1 cellular context compared by ENCODE assay signal in the genomic region with DNA sequence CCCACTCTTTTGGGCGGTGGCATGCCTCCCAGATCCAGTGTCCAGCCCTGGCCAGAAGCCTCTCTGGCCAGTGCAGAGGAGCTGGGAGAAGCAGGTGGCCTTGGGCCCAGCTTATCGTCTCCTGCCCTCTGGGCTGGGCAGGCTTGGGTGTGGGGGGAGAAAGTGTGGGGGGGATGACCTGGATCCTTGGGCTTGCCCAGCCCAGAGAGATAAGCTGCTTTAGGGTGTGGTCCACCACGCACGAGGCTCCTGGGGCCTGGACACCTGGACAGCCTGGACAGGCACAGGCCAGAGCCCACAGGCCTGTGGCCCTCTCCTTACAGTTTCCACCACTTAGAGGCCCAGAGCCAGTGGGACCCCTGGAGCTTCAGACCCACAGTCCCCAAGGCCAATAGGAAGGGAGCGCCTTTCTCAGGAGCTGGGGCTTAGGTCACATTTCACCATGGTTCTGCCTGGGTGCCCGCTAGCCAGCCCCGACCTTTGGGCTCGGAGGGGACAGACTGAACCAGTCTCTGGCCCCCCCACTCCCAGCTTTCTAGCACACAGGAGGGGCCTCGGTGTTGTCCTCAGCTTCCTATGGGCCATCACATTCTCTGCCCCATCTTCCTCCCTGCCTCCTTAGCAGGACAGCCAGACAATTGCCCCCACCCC.
TF ChIP-seq lines count a peak whose summit lies in the region.

No MANE protein-coding gene starts in this region.

TF ChIP-seq in K562, 482 proteins besides CTCF, POLR2A, EP300 and RAD21 (continued from another document and continues in another):
- TF ChIP-seq, protein P1, sequence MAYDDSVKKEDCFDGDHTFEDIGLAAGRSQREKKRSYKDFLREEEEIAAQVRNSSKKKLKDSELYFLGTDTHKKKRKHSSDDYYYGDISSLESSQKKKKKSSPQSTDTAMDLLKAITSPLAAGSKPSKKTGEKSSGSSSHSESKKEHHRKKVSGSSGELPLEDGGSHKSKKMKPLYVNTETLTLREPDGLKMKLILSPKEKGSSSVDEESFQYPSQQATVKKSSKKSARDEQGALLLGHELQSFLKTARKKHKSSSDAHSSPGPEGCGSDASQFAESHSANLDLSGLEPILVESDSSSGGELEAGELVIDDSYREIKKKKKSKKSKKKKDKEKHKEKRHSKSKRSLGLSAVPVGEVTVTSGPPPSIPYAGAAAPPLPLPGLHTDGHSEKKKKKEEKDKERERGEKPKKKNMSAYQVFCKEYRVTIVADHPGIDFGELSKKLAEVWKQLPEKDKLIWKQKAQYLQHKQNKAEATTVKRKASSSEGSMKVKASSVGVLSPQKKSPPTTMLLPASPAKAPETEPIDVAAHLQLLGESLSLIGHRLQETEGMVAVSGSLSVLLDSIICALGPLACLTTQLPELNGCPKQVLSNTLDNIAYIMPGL (CRISPR knock-in tag; IDR thresholded peaks at IDR 0.05): no peak
- peak; percentile 70 for TF ChIP-seq BCOR (IDR thresholded peaks at IDR 0.05)
- TF ChIP-seq CEBPG (CRISPR knock-in tag; IDR thresholded peaks at IDR 0.05): no peak
- TF ChIP-seq CEBPG (tag; conservative IDR thresholded peaks at IDR 0.05 in 1 of 2, IDR thresholded peaks at IDR 0.05 in 1 of 2): no peak
- TF ChIP-seq, protein P2, sequence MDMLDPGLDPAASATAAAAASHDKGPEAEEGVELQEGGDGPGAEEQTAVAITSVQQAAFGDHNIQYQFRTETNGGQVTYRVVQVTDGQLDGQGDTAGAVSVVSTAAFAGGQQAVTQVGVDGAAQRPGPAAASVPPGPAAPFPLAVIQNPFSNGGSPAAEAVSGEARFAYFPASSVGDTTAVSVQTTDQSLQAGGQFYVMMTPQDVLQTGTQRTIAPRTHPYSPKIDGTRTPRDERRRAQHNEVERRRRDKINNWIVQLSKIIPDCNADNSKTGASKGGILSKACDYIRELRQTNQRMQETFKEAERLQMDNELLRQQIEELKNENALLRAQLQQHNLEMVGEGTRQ (CRISPR knock-in tag; IDR thresholded peaks at IDR 0.05): no peak
- no peak for TF ChIP-seq GATAD2B (IDR thresholded peaks at IDR 0.05; ENCODE audit: borderline replicate concordance)
- TF ChIP-seq ZNF239 (CRISPR knock-in tag; IDR thresholded peaks at IDR 0.05): no peak
- TF ChIP-seq SIRT6 (IDR thresholded peaks at IDR 0.05; ENCODE audit: low read depth, low read length): no peak
- no peak for TF ChIP-seq ZNF224 (CRISPR knock-in tag; IDR thresholded peaks at IDR 0.05)
- no peak for TF ChIP-seq ZNF212 (CRISPR knock-in tag; IDR thresholded peaks at IDR 0.05)
- TF ChIP-seq SMAD4 (CRISPR knock-in tag; conservative IDR thresholded peaks at IDR 0.05): peak; percentile 43; the same call in 1 of the 2 replicates
- TF ChIP-seq PRPF4 (IDR thresholded peaks at IDR 0.05; ENCODE audit: insufficient read depth, low read depth, low read length, poor library complexity, severe bottlenecking): no peak
- no peak for TF ChIP-seq MEF2D (tag; conservative IDR thresholded peaks at IDR 0.05; ENCODE audit: low read depth)
- no peak for TF ChIP-seq SAFB (IDR thresholded peaks at IDR 0.05; ENCODE audit: borderline replicate concordance, low read depth, low read length)
- TF ChIP-seq ZKSCAN8 (CRISPR knock-in tag; IDR thresholded peaks at IDR 0.05): no peak
- no peak for TF ChIP-seq ILK (tag; IDR thresholded peaks at IDR 0.05; ENCODE audit: borderline replicate concordance, low read depth)
- TF ChIP-seq, protein P3, sequence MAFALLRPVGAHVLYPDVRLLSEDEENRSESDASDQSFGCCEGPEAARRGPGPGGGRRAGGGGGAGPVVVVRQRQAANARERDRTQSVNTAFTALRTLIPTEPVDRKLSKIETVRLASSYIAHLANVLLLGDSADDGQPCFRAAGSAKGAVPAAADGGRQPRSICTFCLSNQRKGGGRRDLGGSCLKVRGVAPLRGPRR (CRISPR knock-in tag; IDR thresholded peaks at IDR 0.05): no peak
- TF ChIP-seq, protein P4, sequence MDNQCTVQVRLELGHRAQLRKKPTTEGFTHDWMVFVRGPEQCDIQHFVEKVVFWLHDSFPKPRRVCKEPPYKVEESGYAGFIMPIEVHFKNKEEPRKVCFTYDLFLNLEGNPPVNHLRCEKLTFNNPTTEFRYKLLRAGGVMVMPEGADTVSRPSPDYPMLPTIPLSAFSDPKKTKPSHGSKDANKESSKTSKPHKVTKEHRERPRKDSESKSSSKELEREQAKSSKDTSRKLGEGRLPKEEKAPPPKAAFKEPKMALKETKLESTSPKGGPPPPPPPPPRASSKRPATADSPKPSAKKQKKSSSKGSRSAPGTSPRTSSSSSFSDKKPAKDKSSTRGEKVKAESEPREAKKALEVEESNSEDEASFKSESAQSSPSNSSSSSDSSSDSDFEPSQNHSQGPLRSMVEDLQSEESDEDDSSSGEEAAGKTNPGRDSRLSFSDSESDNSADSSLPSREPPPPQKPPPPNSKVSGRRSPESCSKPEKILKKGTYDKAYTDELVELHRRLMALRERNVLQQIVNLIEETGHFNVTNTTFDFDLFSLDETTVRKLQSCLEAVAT (IDR thresholded peaks at IDR 0.05): no peak
- TF ChIP-seq SMARCA4 (IDR thresholded peaks at IDR 0.05): peak; percentile 26; the same call in 1 of the 2 replicates
- TF ChIP-seq, protein P5, sequence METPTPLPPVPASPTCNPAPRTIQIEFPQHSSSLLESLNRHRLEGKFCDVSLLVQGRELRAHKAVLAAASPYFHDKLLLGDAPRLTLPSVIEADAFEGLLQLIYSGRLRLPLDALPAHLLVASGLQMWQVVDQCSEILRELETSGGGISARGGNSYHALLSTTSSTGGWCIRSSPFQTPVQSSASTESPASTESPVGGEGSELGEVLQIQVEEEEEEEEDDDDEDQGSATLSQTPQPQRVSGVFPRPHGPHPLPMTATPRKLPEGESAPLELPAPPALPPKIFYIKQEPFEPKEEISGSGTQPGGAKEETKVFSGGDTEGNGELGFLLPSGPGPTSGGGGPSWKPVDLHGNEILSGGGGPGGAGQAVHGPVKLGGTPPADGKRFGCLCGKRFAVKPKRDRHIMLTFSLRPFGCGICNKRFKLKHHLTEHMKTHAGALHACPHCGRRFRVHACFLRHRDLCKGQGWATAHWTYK (CRISPR knock-in tag; IDR thresholded peaks at IDR 0.05): no peak
- no peak for TF ChIP-seq ETV1 (tag; conservative IDR thresholded peaks at IDR 0.05; ENCODE audit: low read depth)
- TF ChIP-seq RUNX1 (IDR thresholded peaks at IDR 0.05; ENCODE audit: low read depth): no peak
- TF ChIP-seq, protein P6, sequence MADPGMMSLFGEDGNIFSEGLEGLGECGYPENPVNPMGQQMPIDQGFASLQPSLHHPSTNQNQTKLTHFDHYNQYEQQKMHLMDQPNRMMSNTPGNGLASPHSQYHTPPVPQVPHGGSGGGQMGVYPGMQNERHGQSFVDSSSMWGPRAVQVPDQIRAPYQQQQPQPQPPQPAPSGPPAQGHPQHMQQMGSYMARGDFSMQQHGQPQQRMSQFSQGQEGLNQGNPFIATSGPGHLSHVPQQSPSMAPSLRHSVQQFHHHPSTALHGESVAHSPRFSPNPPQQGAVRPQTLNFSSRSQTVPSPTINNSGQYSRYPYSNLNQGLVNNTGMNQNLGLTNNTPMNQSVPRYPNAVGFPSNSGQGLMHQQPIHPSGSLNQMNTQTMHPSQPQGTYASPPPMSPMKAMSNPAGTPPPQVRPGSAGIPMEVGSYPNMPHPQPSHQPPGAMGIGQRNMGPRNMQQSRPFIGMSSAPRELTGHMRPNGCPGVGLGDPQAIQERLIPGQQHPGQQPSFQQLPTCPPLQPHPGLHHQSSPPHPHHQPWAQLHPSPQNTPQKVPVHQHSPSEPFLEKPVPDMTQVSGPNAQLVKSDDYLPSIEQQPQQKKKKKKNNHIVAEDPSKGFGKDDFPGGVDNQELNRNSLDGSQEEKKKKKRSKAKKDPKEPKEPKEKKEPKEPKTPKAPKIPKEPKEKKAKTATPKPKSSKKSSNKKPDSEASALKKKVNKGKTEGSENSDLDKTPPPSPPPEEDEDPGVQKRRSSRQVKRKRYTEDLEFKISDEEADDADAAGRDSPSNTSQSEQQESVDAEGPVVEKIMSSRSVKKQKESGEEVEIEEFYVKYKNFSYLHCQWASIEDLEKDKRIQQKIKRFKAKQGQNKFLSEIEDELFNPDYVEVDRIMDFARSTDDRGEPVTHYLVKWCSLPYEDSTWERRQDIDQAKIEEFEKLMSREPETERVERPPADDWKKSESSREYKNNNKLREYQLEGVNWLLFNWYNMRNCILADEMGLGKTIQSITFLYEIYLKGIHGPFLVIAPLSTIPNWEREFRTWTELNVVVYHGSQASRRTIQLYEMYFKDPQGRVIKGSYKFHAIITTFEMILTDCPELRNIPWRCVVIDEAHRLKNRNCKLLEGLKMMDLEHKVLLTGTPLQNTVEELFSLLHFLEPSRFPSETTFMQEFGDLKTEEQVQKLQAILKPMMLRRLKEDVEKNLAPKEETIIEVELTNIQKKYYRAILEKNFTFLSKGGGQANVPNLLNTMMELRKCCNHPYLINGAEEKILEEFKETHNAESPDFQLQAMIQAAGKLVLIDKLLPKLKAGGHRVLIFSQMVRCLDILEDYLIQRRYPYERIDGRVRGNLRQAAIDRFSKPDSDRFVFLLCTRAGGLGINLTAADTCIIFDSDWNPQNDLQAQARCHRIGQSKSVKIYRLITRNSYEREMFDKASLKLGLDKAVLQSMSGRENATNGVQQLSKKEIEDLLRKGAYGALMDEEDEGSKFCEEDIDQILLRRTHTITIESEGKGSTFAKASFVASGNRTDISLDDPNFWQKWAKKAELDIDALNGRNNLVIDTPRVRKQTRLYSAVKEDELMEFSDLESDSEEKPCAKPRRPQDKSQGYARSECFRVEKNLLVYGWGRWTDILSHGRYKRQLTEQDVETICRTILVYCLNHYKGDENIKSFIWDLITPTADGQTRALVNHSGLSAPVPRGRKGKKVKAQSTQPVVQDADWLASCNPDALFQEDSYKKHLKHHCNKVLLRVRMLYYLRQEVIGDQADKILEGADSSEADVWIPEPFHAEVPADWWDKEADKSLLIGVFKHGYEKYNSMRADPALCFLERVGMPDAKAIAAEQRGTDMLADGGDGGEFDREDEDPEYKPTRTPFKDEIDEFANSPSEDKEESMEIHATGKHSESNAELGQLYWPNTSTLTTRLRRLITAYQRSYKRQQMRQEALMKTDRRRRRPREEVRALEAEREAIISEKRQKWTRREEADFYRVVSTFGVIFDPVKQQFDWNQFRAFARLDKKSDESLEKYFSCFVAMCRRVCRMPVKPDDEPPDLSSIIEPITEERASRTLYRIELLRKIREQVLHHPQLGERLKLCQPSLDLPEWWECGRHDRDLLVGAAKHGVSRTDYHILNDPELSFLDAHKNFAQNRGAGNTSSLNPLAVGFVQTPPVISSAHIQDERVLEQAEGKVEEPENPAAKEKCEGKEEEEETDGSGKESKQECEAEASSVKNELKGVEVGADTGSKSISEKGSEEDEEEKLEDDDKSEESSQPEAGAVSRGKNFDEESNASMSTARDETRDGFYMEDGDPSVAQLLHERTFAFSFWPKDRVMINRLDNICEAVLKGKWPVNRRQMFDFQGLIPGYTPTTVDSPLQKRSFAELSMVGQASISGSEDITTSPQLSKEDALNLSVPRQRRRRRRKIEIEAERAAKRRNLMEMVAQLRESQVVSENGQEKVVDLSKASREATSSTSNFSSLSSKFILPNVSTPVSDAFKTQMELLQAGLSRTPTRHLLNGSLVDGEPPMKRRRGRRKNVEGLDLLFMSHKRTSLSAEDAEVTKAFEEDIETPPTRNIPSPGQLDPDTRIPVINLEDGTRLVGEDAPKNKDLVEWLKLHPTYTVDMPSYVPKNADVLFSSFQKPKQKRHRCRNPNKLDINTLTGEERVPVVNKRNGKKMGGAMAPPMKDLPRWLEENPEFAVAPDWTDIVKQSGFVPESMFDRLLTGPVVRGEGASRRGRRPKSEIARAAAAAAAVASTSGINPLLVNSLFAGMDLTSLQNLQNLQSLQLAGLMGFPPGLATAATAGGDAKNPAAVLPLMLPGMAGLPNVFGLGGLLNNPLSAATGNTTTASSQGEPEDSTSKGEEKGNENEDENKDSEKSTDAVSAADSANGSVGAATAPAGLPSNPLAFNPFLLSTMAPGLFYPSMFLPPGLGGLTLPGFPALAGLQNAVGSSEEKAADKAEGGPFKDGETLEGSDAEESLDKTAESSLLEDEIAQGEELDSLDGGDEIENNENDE (IDR thresholded peaks at IDR 0.05; ENCODE audit: low read depth, low read length): no peak
- TF ChIP-seq GTF2E2 (tag; IDR thresholded peaks at IDR 0.05): no peak
- TF ChIP-seq FOXK1 (CRISPR knock-in tag; IDR thresholded peaks at IDR 0.05; ENCODE audit: borderline replicate concordance): no peak
- no peak for TF ChIP-seq NBN (IDR thresholded peaks at IDR 0.05; ENCODE audit: low read depth)
- no peak for TF ChIP-seq COPS2 (conservative IDR thresholded peaks at IDR 0.05)
- TF ChIP-seq, protein P7, sequence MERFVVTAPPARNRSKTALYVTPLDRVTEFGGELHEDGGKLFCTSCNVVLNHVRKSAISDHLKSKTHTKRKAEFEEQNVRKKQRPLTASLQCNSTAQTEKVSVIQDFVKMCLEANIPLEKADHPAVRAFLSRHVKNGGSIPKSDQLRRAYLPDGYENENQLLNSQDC (CRISPR knock-in tag; IDR thresholded peaks at IDR 0.05): no peak
- TF ChIP-seq SMC3 (conservative IDR thresholded peaks at IDR 0.05; ENCODE audit: insufficient read depth, low read depth, low read length): no peak
- peak; percentile 57; the same call in 1 of the 2 replicates for TF ChIP-seq SOX6 (IDR thresholded peaks at IDR 0.05)
- no peak for TF ChIP-seq GTF2F1 (IDR thresholded peaks at IDR 0.05; ENCODE audit: low read depth, low read length)
- TF ChIP-seq MAFG (tag; conservative IDR thresholded peaks at IDR 0.05): no peak
- no peak for TF ChIP-seq FOXK2 (conservative IDR thresholded peaks at IDR 0.05 in 1 of 2, IDR thresholded peaks at IDR 0.05 in 1 of 2; ENCODE audit: low read depth in 2 of 2)
- TF ChIP-seq SMARCB1 (IDR thresholded peaks at IDR 0.05; ENCODE audit: insufficient read length, low read depth): no peak
- TF ChIP-seq XRCC4 (IDR thresholded peaks at IDR 0.05; ENCODE audit: extremely low read depth, insufficient read depth, insufficient read length): no peak
- TF ChIP-seq, protein P8, sequence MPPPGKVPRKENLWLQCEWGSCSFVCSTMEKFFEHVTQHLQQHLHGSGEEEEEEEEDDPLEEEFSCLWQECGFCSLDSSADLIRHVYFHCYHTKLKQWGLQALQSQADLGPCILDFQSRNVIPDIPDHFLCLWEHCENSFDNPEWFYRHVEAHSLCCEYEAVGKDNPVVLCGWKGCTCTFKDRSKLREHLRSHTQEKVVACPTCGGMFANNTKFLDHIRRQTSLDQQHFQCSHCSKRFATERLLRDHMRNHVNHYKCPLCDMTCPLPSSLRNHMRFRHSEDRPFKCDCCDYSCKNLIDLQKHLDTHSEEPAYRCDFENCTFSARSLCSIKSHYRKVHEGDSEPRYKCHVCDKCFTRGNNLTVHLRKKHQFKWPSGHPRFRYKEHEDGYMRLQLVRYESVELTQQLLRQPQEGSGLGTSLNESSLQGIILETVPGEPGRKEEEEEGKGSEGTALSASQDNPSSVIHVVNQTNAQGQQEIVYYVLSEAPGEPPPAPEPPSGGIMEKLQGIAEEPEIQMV (tag; conservative IDR thresholded peaks at IDR 0.05; ENCODE audit: low read depth): no peak
- TF ChIP-seq PHF20 (IDR thresholded peaks at IDR 0.05; ENCODE audit: partially characterized antibody): no peak
- no peak for TF ChIP-seq FOXP1 (CRISPR knock-in tag; IDR thresholded peaks at IDR 0.05)
- TF ChIP-seq ZZZ3 (IDR thresholded peaks at IDR 0.05): no peak
- TF ChIP-seq BRF1 (IDR thresholded peaks at IDR 0.05; ENCODE audit: borderline replicate concordance, extremely low read depth, insufficient read length): no peak
- TF ChIP-seq ZNF232 (CRISPR knock-in tag; IDR thresholded peaks at IDR 0.05): no peak
- no peak for TF ChIP-seq ZNF707 (CRISPR knock-in tag; conservative IDR thresholded peaks at IDR 0.05)
- no peak for TF ChIP-seq XRCC5 (IDR thresholded peaks at IDR 0.05; ENCODE audit: low read depth, low read length)
- no peak for TF ChIP-seq SMAD2 (IDR thresholded peaks at IDR 0.05; ENCODE audit: low read depth, low read length)
